Comparison of ENCODE assay signal across 8 cellular contexts in genomic region chr16:4847774-4848587, GRCh38. TPM values are rescaled to one million over a fixed set of nuclear protein-coding genes. Genes with fewer than 3 reads are reported as not detected.
A peak's percentile ranks its signal among the peaks of the same experiment; 100 is the strongest.
DNase-seq lines count a peak whose midpoint lies in the region; ATAC-seq and TF ChIP-seq lines count a peak whose summit lies in the region.

No MANE protein-coding gene starts in this region.

- under 1% methylated on average over 83 of the region's 83 CpGs for WGBS in liver

- TF ChIP-seq RAD21 in liver (IDR thresholded peaks at IDR 0.05) = no peak

- peaks cover 4 to 39% (median 33%) of the 10 kb centered on the region in 4 donors for H3K4me1 ChIP-seq in liver (ENCODE audit: control insufficient read depth in 4 of 4, insufficient read depth in 4 of 4, low read length in 3 of 4)

- H3K4me3 ChIP-seq in WI38 (ENCODE audit: low read depth, low read length) = peak overlapping the region; percentile 81
- peak overlapping the region; percentile 92 for H3K4me3 ChIP-seq in coronary artery
- peak overlapping the region; percentile 89 to 96 (median 93) for H3K4me3 ChIP-seq in liver (ENCODE audit: low read depth in 1 of 3, low read length in 3 of 3)

- ATAC-seq in GM21528 (IDR thresholded peaks at IDR 0.05; ENCODE audit: low FRiP score, unreplicated experiment) = peak; percentile 26
- no peak for ATAC-seq in GM19328 (IDR thresholded peaks at IDR 0.05; ENCODE audit: unreplicated experiment)

- H3K9ac ChIP-seq in liver (ENCODE audit: low read depth in 1 of 2, low read length in 2 of 2) = peak overlapping the region; percentile 86 to 92

- peak; percentile 61 for DNase-seq in Daoy (ENCODE audit: low read depth)
- peak; percentile 23 for DNase-seq in HuH-7 (ENCODE audit: low spot score)
- DNase-seq in coronary artery (ENCODE audit: low spot score) = peak; percentile 80
- DNase-seq in stimulated activated CD4-positive, alpha-beta T cell treated with anti-CD3 and anti-CD28 coated beads, TNF-alpha, amount 100 ng/mL, for 4 hours (ENCODE audit: low read depth in 3 of 3) = peak; percentile 1 to 11 (median 4)

- H3K9me3 ChIP-seq in liver (ENCODE audit: control insufficient read depth in 4 of 4, low read length in 3 of 4) = no peaks in the 10 kb centered on the region

- TF ChIP-seq CTCF in WI38 (IDR thresholded peaks at IDR 0.05; ENCODE audit: low read depth, low read length) (no peak), coronary artery (IDR thresholded peaks at IDR 0.05) (no peak), liver (IDR thresholded peaks at IDR 0.05; ENCODE audit: low read depth, low read length, missing input control) (no peak)

- H3K36me3 ChIP-seq in liver (ENCODE audit: control insufficient read depth in 4 of 4, insufficient read depth in 3 of 4, low read depth in 1 of 4, low read length in 3 of 4) = peaks cover 5 to 19% (median 12%) of the 10 kb centered on the region in 4 donors

- H3K27me3 ChIP-seq in liver (ENCODE audit: control insufficient read depth in 4 of 4, insufficient read depth in 4 of 4, low read length in 3 of 4) = no peaks in the 10 kb centered on the region

- H3K27ac ChIP-seq in coronary artery = peak overlapping the region; percentile 89 to 96
- H3K27ac ChIP-seq in liver (ENCODE audit: low read depth in 1 of 2, low read length in 2 of 2) = peak overlapping the region; percentile 94 to 95

TF ChIP-seq in liver, 16 proteins besides CTCF, POLR2A, EP300 and RAD21:
- TF ChIP-seq HNF4A (conservative IDR thresholded peaks at IDR 0.05) (peak in 1 of 2 donors; percentile 15), FOXA2 (IDR thresholded peaks at IDR 0.05) (no peak), SP1 (IDR thresholded peaks at IDR 0.05) (peak; percentile 15)

RNA-seq across cellular contexts. Expression of gene UBN1, which starts 0.7 kb away (rescaled TPM):
- total RNA-seq in Daoy (2014; rRNA removed; shearing (Covaris generic)) = 19.9 and 21.7 TPM in 2 replicates
- total RNA-seq in liver = 10 to 100 TPM; 19.1 to 19.7 TPM
- 1 to 10 TPM; 7.3 to 9.3 TPM for polyA plus RNA-seq in liver

RNA-seq across cellular contexts. Expression of gene GLYR1, which starts 0.9 kb away (rescaled TPM):
- total RNA-seq in Daoy (2014; rRNA removed; shearing (Covaris generic)) = 23.7 and 25.7 TPM in 2 replicates
- total RNA-seq in liver = 10 to 100 TPM; 43.7 to 50.2 TPM
- polyA plus RNA-seq in liver = 10 to 100 TPM; 18.1 to 37.4 TPM

RNA-seq across cellular contexts. Expression of gene ROGDI, which starts 45.5 kb away (rescaled TPM):
- 7.6 and 8.3 TPM in 2 replicates for total RNA-seq in Daoy (2014; rRNA removed; shearing (Covaris generic))
- total RNA-seq in liver = 10 to 100 TPM; 14.0 to 28.1 TPM
- polyA plus RNA-seq in liver = 10 to 100 TPM; 16.1 to 18.6 TPM

RNA-seq across cellular contexts. Expression of gene SMIM22, which starts 52.8 kb away (rescaled TPM):
- not detected in 2 replicates for total RNA-seq in Daoy (2014; rRNA removed; shearing (Covaris generic))
- total RNA-seq in liver = 1 to 10 TPM in 1 of 2 donors, not detected in 1; 1.2 TPM
- under 1 TPM; 0.49 to 0.72 TPM for polyA plus RNA-seq in liver

RNA-seq across cellular contexts. Expression of gene SEPTIN12, which starts 59.8 kb away (rescaled TPM):
- not detected in 2 replicates for total RNA-seq in Daoy (2014; rRNA removed; shearing (Covaris generic))
- total RNA-seq in liver = not detected
- not detected for polyA plus RNA-seq in liver

Comparison
In these comparisons a context has a peak if more than half of its experiments do, and no peak if none do; other contexts are left out.
1. DNase-seq: peak in every context shown above with its lines; median percentile 80 in coronary artery; 61 in Daoy; 23 in HuH-7; 4 in stimulated activated CD4-positive, alpha-beta T cell treated with anti-CD3 and anti-CD28 coated beads, TNF-alpha, amount 100 ng/mL, for 4 hours.